1 cellular context compared by ENCODE assay signal in genomic region chr1:980602-981395, GRCh38.
TF ChIP-seq lines count a peak whose summit lies in the region.

No MANE protein-coding gene starts in this region.

TF ChIP-seq in HepG2, 621 proteins besides CTCF, POLR2A, EP300 and RAD21 (continued from another document and continues in another):
- TF ChIP-seq ZBTB3 (CRISPR knock-in tag; IDR thresholded peaks at IDR 0.05; ENCODE audit: borderline replicate concordance, low read depth) (no peak; the same call in 1 of the 2 replicates), E2F1 (CRISPR knock-in tag; IDR thresholded peaks at IDR 0.05) (no peak), ZNF850 (CRISPR knock-in tag; conservative IDR thresholded peaks at IDR 0.05) (no peak), SNRNP70 (IDR thresholded peaks at IDR 0.05; ENCODE audit: low read depth, low read length) (no peak), MAFK (conservative IDR thresholded peaks at IDR 0.05 in 1 of 2, IDR thresholded peaks at IDR 0.05 in 1 of 2; ENCODE audit: low read length in 2 of 2) (no peak), ZNF512 (CRISPR knock-in tag; IDR thresholded peaks at IDR 0.05) (no peak), KDM5B (CRISPR knock-in tag; IDR thresholded peaks at IDR 0.05; ENCODE audit: borderline replicate concordance) (no peak), ZNF777 (CRISPR knock-in tag; IDR thresholded peaks at IDR 0.05) (no peak), MTF1 (CRISPR knock-in tag; IDR thresholded peaks at IDR 0.05) (no peak), ZNF326 (CRISPR knock-in tag; IDR thresholded peaks at IDR 0.05; ENCODE audit: borderline replicate concordance) (no peak), ZBTB38 (CRISPR knock-in tag; IDR thresholded peaks at IDR 0.05) (peak; percentile 54; the same call in 1 of the 2 replicates), ZNF740 (CRISPR knock-in tag; IDR thresholded peaks at IDR 0.05) (no peak), ZNF367 (CRISPR knock-in tag; IDR thresholded peaks at IDR 0.05; ENCODE audit: borderline replicate concordance) (no peak), ZNF597 (CRISPR knock-in tag; IDR thresholded peaks at IDR 0.05) (no peak), ELF3 (CRISPR knock-in tag; IDR thresholded peaks at IDR 0.05) (no peak), SALL2 (CRISPR knock-in tag; IDR thresholded peaks at IDR 0.05) (no peak), ZIK1 (CRISPR knock-in tag; IDR thresholded peaks at IDR 0.05; ENCODE audit: borderline replicate concordance, low read depth) (no peak), TAF1 (CRISPR knock-in tag; IDR thresholded peaks at IDR 0.05) (no peak), CHCHD3 (CRISPR knock-in tag; IDR thresholded peaks at IDR 0.05) (no peak), ZNF280D (CRISPR knock-in tag; IDR thresholded peaks at IDR 0.05) (no peak), ZNF839 (CRISPR knock-in tag; IDR thresholded peaks at IDR 0.05; ENCODE audit: borderline replicate concordance) (no peak), SRY (CRISPR knock-in tag; IDR thresholded peaks at IDR 0.05) (no peak), ZBTB26 (CRISPR knock-in tag; IDR thresholded peaks at IDR 0.05; ENCODE audit: borderline replicate concordance) (no peak; the same call in 1 of the 2 replicates), MED8 (CRISPR knock-in tag; IDR thresholded peaks at IDR 0.05; ENCODE audit: insufficient replicate concordance) (no peak), HES4 (CRISPR knock-in tag; IDR thresholded peaks at IDR 0.05; ENCODE audit: borderline replicate concordance) (no peak), MATR3 (CRISPR knock-in tag; IDR thresholded peaks at IDR 0.05) (no peak; the same call in 1 of the 2 replicates), SKI (IDR thresholded peaks at IDR 0.05; ENCODE audit: partially characterized antibody) (no peak), GATAD1 (CRISPR knock-in tag; IDR thresholded peaks at IDR 0.05) (no peak), NR2C2 (CRISPR knock-in tag; IDR thresholded peaks at IDR 0.05; ENCODE audit: borderline replicate concordance) (no peak), ZNF792 (CRISPR knock-in tag; IDR thresholded peaks at IDR 0.05) (no peak; the same call in 1 of the 2 replicates), ZNF570 (CRISPR knock-in tag; IDR thresholded peaks at IDR 0.05; ENCODE audit: borderline replicate concordance) (no peak), HDAC1 (CRISPR knock-in tag; IDR thresholded peaks at IDR 0.05) (0 out of 2 replicates have a peak, but pooled peaks have one; percentile 22), MAF1 (CRISPR knock-in tag; IDR thresholded peaks at IDR 0.05; ENCODE audit: borderline replicate concordance) (no peak), SRSF1 (optimal IDR thresholded peaks at IDR 0.05; ENCODE audit: low read depth, low read length) (no peak), NCOA2 (CRISPR knock-in tag; IDR thresholded peaks at IDR 0.05) (no peak)
- TF ChIP-seq, protein P1, sequence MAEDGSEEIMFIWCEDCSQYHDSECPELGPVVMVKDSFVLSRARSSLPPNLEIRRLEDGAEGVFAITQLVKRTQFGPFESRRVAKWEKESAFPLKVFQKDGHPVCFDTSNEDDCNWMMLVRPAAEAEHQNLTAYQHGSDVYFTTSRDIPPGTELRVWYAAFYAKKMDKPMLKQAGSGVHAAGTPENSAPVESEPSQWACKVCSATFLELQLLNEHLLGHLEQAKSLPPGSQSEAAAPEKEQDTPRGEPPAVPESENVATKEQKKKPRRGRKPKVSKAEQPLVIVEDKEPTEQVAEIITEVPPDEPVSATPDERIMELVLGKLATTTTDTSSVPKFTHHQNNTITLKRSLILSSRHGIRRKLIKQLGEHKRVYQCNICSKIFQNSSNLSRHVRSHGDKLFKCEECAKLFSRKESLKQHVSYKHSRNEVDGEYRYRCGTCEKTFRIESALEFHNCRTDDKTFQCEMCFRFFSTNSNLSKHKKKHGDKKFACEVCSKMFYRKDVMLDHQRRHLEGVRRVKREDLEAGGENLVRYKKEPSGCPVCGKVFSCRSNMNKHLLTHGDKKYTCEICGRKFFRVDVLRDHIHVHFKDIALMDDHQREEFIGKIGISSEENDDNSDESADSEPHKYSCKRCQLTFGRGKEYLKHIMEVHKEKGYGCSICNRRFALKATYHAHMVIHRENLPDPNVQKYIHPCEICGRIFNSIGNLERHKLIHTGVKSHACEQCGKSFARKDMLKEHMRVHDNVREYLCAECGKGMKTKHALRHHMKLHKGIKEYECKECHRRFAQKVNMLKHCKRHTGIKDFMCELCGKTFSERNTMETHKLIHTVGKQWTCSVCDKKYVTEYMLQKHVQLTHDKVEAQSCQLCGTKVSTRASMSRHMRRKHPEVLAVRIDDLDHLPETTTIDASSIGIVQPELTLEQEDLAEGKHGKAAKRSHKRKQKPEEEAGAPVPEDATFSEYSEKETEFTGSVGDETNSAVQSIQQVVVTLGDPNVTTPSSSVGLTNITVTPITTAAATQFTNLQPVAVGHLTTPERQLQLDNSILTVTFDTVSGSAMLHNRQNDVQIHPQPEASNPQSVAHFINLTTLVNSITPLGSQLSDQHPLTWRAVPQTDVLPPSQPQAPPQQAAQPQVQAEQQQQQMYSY (CRISPR knock-in tag; IDR thresholded peaks at IDR 0.05) = no peak
- TF ChIP-seq, protein P2, sequence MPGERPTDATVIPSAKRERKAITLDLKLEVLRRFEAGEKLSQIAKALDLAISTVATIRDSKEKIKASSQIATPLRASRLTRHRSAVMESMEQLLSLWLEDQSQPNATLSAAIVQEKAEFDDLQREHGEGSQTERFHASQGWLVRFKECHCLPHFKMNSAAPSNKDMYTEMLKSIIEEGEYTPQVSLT (CRISPR knock-in tag; IDR thresholded peaks at IDR 0.05; ENCODE audit: borderline replicate concordance, low read depth) = no peak
- TF ChIP-seq, protein P3, sequence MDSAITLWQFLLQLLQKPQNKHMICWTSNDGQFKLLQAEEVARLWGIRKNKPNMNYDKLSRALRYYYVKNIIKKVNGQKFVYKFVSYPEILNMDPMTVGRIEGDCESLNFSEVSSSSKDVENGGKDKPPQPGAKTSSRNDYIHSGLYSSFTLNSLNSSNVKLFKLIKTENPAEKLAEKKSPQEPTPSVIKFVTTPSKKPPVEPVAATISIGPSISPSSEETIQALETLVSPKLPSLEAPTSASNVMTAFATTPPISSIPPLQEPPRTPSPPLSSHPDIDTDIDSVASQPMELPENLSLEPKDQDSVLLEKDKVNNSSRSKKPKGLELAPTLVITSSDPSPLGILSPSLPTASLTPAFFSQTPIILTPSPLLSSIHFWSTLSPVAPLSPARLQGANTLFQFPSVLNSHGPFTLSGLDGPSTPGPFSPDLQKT (CRISPR knock-in tag; IDR thresholded peaks at IDR 0.05; ENCODE audit: borderline replicate concordance) = no peak
- TF ChIP-seq, protein P4, sequence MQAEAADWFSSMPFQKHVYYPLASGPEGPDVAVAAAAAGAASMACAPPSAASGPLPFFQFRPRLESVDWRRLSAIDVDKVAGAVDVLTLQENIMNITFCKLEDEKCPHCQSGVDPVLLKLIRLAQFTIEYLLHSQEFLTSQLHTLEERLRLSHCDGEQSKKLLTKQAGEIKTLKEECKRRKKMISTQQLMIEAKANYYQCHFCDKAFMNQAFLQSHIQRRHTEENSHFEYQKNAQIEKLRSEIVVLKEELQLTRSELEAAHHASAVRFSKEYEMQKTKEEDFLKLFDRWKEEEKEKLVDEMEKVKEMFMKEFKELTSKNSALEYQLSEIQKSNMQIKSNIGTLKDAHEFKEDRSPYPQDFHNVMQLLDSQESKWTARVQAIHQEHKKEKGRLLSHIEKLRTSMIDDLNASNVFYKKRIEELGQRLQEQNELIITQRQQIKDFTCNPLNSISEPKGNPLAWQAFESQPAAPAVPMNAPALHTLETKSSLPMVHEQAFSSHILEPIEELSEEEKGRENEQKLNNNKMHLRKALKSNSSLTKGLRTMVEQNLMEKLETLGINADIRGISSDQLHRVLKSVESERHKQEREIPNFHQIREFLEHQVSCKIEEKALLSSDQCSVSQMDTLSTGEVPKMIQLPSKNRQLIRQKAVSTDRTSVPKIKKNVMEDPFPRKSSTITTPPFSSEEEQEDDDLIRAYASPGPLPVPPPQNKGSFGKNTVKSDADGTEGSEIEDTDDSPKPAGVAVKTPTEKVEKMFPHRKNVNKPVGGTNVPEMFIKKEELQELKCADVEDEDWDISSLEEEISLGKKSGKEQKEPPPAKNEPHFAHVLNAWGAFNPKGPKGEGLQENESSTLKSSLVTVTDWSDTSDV (CRISPR knock-in tag; IDR thresholded peaks at IDR 0.05) = no peak
- TF ChIP-seq, protein P5, sequence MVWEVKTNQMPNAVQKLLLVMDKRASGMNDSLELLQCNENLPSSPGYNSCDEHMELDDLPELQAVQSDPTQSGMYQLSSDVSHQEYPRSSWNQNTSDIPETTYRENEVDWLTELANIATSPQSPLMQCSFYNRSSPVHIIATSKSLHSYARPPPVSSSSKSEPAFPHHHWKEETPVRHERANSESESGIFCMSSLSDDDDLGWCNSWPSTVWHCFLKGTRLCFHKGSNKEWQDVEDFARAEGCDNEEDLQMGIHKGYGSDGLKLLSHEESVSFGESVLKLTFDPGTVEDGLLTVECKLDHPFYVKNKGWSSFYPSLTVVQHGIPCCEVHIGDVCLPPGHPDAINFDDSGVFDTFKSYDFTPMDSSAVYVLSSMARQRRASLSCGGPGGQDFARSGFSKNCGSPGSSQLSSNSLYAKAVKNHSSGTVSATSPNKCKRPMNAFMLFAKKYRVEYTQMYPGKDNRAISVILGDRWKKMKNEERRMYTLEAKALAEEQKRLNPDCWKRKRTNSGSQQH (CRISPR knock-in tag; IDR thresholded peaks at IDR 0.05; ENCODE audit: low read depth) = no peak
- TF ChIP-seq, protein P6, sequence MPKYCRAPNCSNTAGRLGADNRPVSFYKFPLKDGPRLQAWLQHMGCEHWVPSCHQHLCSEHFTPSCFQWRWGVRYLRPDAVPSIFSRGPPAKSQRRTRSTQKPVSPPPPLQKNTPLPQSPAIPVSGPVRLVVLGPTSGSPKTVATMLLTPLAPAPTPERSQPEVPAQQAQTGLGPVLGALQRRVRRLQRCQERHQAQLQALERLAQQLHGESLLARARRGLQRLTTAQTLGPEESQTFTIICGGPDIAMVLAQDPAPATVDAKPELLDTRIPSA (CRISPR knock-in tag; IDR thresholded peaks at IDR 0.05; ENCODE audit: borderline replicate concordance) = no peak
